Comparison of ENCODE assay signal across 9 cellular contexts in the genomic region with DNA sequence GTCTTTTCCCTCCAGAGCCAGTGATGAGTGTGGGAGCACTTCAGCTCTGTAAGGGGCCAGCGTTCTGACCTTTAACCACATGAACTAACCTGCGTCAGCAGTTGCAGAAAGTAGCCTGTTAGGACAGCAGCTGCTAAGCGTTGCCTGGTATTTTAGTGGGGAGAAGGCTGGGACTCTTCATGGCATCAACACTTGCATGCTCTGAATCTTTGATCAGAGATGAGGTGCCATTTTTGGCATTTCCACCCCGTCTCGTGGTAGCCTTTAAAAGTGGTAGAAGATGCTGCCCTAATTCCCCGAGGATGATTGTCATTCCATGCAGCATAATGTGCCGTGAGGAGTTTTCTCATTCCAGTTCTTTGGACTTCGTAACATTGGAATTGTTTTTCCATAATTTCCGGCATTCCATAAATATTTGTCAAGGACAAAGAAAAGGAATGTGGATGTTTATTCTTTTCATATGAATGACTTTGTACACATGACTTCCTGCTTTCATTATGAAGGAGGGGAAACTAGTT.
DNase-seq lines count a peak whose midpoint lies in the region; ATAC-seq and TF ChIP-seq lines count a peak whose summit lies in the region.
"Had no signal": no experiment of that assay in that cellular context is flagged by ENCODE, and none has a peak within 500 bp of the region (broad histone marks: within the 10 kb centered on the region; RNA-seq: fewer than 3 reads in every experiment).

No MANE protein-coding gene starts in this region.

- peaks cover 36% of the 10 kb centered on the region for H3K4me1 Mint-ChIP-seq in glutamatergic neuron (ENCODE audit: low read depth, unreplicated experiment)

- H3K27ac ChIP-seq in psoas muscle = peak overlapping the region; percentile 48

- peaks cover 5% of the 10 kb centered on the region for H3K4me1 ChIP-seq in psoas muscle

- no peak for TF ChIP-seq CTCF in fibroblast of villous mesenchyme (IDR thresholded peaks at IDR 0.05; ENCODE audit: insufficient read depth, low read depth, low read length)
- no peak for TF ChIP-seq CTCF in psoas muscle (IDR thresholded peaks at IDR 0.05)
- no peak for TF ChIP-seq CTCF in glutamatergic neuron (IDR thresholded peaks at IDR 0.05; ENCODE audit: partially characterized antibody, unreplicated experiment)

- H3K36me3 ChIP-seq in psoas muscle (ENCODE audit: insufficient read depth in 1 of 2, low read depth in 1 of 2) = peaks cover 11 to 80% of the 10 kb centered on the region in 2 donors

- H3K4me3 Mint-ChIP-seq in glutamatergic neuron (ENCODE audit: unreplicated experiment) = no peak overlapping the region

- intact Hi-C loops in psoas muscle (cut with DNase I) = no loop called here

- no peak overlapping the region for H3K27ac Mint-ChIP-seq in glutamatergic neuron (ENCODE audit: unreplicated experiment)

- no peaks in the 10 kb centered on the region for H3K27me3 ChIP-seq in psoas muscle (ENCODE audit: insufficient read depth in 3 of 3, low read length in 2 of 3)
- H3K27me3 ChIP-seq: thyroid gland had no signal

- DNase-seq in EH (ENCODE audit: low read depth) (peak; percentile 95), fibroblast of villous mesenchyme (ENCODE audit: low read depth) (peak; percentile 95), psoas muscle (no peak), retina (no peak), activated T-cell treated with anti-CD3 and anti-CD28 coated beads for 4 hours (no peak), glutamatergic neuron (no peak)
- DNase-seq: thyroid gland had no signal

- ATAC-seq in SK-N-SH treated with all-trans-retinoic acid at 6 μM for 48 hours (peak; percentile 38), psoas muscle (peak in 3 of 4 donors; percentile 33 to 60 (median 55)), HG02798 (IDR thresholded peaks at IDR 0.05; ENCODE audit: poor library complexity, unreplicated experiment) (no peak)

- no peak overlapping the region for H3K4me3 ChIP-seq in fibroblast of villous mesenchyme (ENCODE audit: low read depth, low read length)
- H3K4me3 ChIP-seq in psoas muscle = no peak overlapping the region
- H3K4me3 ChIP-seq: thyroid gland had no signal

- H3K36me3 Mint-ChIP-seq in glutamatergic neuron (ENCODE audit: unreplicated experiment) = no peaks in the 10 kb centered on the region

- H3K9me3 ChIP-seq in psoas muscle = no peaks in the 10 kb centered on the region
- H3K9me3 ChIP-seq: thyroid gland had no signal

- 19 to 27% (median 25%) methylated on average over 9 of the region's 9 CpGs for whole genome bisulfite sequencing in psoas muscle, 3 donors

- peaks cover 8% of the 10 kb centered on the region for H3K27me3 Mint-ChIP-seq in glutamatergic neuron (ENCODE audit: unreplicated experiment)

- peaks cover 15% of the 10 kb centered on the region for H3K9me3 Mint-ChIP-seq in glutamatergic neuron (ENCODE audit: unreplicated experiment)

TF ChIP-seq in SK-N-SH treated with all-trans-retinoic acid at 6 μM for 48 hours, 23 proteins besides CTCF, POLR2A, EP300 and RAD21 (continues in another document):
- no peak for TF ChIP-seq PPARA (CRISPR knock-in tag; IDR thresholded peaks at IDR 0.05; ENCODE audit: borderline replicate concordance)
- no peak for TF ChIP-seq ZFP30 (CRISPR knock-in tag; IDR thresholded peaks at IDR 0.05)
- peak; percentile 54 for TF ChIP-seq ISL1 (CRISPR knock-in tag; IDR thresholded peaks at IDR 0.05)
- TF ChIP-seq RARB (CRISPR knock-in tag; IDR thresholded peaks at IDR 0.05) = no peak
- TF ChIP-seq, protein P1, sequence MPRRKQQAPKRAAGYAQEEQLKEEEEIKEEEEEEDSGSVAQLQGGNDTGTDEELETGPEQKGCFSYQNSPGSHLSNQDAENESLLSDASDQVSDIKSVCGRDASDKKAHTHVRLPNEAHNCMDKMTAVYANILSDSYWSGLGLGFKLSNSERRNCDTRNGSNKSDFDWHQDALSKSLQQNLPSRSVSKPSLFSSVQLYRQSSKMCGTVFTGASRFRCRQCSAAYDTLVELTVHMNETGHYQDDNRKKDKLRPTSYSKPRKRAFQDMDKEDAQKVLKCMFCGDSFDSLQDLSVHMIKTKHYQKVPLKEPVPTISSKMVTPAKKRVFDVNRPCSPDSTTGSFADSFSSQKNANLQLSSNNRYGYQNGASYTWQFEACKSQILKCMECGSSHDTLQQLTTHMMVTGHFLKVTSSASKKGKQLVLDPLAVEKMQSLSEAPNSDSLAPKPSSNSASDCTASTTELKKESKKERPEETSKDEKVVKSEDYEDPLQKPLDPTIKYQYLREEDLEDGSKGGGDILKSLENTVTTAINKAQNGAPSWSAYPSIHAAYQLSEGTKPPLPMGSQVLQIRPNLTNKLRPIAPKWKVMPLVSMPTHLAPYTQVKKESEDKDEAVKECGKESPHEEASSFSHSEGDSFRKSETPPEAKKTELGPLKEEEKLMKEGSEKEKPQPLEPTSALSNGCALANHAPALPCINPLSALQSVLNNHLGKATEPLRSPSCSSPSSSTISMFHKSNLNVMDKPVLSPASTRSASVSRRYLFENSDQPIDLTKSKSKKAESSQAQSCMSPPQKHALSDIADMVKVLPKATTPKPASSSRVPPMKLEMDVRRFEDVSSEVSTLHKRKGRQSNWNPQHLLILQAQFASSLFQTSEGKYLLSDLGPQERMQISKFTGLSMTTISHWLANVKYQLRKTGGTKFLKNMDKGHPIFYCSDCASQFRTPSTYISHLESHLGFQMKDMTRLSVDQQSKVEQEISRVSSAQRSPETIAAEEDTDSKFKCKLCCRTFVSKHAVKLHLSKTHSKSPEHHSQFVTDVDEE (CRISPR knock-in tag; IDR thresholded peaks at IDR 0.05) = no peak
- 0 out of 2 replicates have a peak, but pooled peaks have one; percentile 7 for TF ChIP-seq TOX (CRISPR knock-in tag; IDR thresholded peaks at IDR 0.05; ENCODE audit: borderline replicate concordance)
- TF ChIP-seq, protein P2, sequence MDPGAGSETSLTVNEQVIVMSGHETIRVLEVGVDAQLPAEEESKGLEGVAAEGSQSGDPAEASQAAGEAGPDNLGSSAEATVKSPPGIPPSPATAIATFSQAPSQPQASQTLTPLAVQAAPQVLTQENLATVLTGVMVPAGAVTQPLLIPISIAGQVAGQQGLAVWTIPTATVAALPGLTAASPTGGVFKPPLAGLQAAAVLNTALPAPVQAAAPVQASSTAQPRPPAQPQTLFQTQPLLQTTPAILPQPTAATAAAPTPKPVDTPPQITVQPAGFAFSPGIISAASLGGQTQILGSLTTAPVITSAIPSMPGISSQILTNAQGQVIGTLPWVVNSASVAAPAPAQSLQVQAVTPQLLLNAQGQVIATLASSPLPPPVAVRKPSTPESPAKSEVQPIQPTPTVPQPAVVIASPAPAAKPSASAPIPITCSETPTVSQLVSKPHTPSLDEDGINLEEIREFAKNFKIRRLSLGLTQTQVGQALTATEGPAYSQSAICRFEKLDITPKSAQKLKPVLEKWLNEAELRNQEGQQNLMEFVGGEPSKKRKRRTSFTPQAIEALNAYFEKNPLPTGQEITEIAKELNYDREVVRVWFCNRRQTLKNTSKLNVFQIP (CRISPR knock-in tag; IDR thresholded peaks at IDR 0.05; ENCODE audit: borderline replicate concordance, low read depth) = no peak
- 0 out of 2 replicates have a peak, but pooled peaks have one; percentile 24 for TF ChIP-seq CSDC2 (CRISPR knock-in tag; IDR thresholded peaks at IDR 0.05)
- no peak for TF ChIP-seq ZNF8 (CRISPR knock-in tag; IDR thresholded peaks at IDR 0.05)
- TF ChIP-seq ZNF70 (CRISPR knock-in tag; IDR thresholded peaks at IDR 0.05) = no peak
- TF ChIP-seq GLIS3 (CRISPR knock-in tag; IDR thresholded peaks at IDR 0.05) = no peak
- no peak for TF ChIP-seq ZNF565 (CRISPR knock-in tag; conservative IDR thresholded peaks at IDR 0.05; ENCODE audit: low read depth)
- TF ChIP-seq, protein P3, sequence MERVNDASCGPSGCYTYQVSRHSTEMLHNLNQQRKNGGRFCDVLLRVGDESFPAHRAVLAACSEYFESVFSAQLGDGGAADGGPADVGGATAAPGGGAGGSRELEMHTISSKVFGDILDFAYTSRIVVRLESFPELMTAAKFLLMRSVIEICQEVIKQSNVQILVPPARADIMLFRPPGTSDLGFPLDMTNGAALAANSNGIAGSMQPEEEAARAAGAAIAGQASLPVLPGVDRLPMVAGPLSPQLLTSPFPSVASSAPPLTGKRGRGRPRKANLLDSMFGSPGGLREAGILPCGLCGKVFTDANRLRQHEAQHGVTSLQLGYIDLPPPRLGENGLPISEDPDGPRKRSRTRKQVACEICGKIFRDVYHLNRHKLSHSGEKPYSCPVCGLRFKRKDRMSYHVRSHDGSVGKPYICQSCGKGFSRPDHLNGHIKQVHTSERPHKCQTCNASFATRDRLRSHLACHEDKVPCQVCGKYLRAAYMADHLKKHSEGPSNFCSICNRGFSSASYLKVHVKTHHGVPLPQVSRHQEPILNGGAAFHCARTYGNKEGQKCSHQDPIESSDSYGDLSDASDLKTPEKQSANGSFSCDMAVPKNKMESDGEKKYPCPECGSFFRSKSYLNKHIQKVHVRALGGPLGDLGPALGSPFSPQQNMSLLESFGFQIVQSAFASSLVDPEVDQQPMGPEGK (CRISPR knock-in tag; IDR thresholded peaks at IDR 0.05; ENCODE audit: borderline replicate concordance) = no peak
- TF ChIP-seq BACH2 (CRISPR knock-in tag; IDR thresholded peaks at IDR 0.05; ENCODE audit: borderline replicate concordance) = no peak
- no peak for TF ChIP-seq ZFP3 (CRISPR knock-in tag; IDR thresholded peaks at IDR 0.05)
- TF ChIP-seq, protein P4, sequence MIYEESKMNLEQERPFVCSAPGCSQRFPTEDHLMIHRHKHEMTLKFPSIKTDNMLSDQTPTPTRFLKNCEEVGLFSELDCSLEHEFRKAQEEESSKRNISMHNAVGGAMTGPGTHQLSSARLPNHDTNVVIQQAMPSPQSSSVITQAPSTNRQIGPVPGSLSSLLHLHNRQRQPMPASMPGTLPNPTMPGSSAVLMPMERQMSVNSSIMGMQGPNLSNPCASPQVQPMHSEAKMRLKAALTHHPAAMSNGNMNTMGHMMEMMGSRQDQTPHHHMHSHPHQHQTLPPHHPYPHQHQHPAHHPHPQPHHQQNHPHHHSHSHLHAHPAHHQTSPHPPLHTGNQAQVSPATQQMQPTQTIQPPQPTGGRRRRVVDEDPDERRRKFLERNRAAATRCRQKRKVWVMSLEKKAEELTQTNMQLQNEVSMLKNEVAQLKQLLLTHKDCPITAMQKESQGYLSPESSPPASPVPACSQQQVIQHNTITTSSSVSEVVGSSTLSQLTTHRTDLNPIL (CRISPR knock-in tag; IDR thresholded peaks at IDR 0.05; ENCODE audit: low read depth) = no peak
- no peak for TF ChIP-seq ESRRG (CRISPR knock-in tag; IDR thresholded peaks at IDR 0.05)
- TF ChIP-seq OSR1 (CRISPR knock-in tag; IDR thresholded peaks at IDR 0.05) = peak; percentile 82; the same call in 1 of the 2 replicates
- no peak for TF ChIP-seq ARNTL (CRISPR knock-in tag; IDR thresholded peaks at IDR 0.05; ENCODE audit: borderline replicate concordance, low read depth)
- no peak for TF ChIP-seq ZC3H10 (CRISPR knock-in tag; IDR thresholded peaks at IDR 0.05)
- TF ChIP-seq SNAI2 (CRISPR knock-in tag; IDR thresholded peaks at IDR 0.05) = no peak

Comparison
In these comparisons a context has a peak if more than half of its experiments do, and no peak if none do; other contexts are left out.
1. DNase-seq: peak in EH (single experiment) and fibroblast of villous mesenchyme (single experiment); none in psoas muscle (0 of 2), retina (single experiment), activated T-cell treated with anti-CD3 and anti-CD28 coated beads for 4 hours (single experiment) and glutamatergic neuron (single experiment).